In the genomic region with DNA sequence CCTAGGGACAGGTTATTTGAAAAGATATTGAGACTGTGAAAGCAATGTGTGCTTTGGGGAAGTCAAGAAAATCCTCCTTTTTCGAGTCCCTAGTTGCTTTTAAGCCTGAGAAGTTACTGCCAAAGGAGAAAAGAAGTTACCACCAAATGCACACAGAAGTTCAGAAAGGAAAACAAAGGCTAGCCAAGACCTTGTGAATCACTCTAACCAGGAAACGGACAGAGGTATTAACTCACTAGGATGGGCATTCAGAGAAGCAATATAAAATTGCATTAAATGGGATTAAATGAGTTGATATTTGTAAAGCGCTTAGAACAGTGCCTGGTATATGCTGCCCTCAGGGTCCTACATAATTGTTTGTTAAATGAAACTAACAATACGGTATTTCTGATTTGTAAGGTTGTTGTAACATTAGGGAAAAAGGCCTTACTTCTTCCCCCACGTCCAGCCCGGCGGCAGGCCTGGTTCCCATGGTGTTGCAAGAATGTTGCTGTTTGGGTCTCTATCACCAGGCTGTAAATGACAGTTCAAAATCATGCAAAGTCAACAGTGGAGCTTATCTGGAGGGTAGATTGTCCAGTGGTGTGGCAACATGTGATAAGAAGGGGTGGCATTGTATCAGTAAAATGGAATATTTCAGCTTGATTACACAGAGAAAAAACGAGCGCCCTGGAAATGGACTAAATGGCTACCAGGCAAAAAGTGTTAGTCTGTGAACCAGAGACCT, we compare ENCODE assay signal across 1 cellular context.
TF ChIP-seq lines count a peak whose summit lies in the region.

No MANE protein-coding gene starts in this region.

TF ChIP-seq in K562, 482 proteins besides CTCF, POLR2A, EP300 and RAD21 (continued from another document and continues in another):
- TF ChIP-seq, protein P1, sequence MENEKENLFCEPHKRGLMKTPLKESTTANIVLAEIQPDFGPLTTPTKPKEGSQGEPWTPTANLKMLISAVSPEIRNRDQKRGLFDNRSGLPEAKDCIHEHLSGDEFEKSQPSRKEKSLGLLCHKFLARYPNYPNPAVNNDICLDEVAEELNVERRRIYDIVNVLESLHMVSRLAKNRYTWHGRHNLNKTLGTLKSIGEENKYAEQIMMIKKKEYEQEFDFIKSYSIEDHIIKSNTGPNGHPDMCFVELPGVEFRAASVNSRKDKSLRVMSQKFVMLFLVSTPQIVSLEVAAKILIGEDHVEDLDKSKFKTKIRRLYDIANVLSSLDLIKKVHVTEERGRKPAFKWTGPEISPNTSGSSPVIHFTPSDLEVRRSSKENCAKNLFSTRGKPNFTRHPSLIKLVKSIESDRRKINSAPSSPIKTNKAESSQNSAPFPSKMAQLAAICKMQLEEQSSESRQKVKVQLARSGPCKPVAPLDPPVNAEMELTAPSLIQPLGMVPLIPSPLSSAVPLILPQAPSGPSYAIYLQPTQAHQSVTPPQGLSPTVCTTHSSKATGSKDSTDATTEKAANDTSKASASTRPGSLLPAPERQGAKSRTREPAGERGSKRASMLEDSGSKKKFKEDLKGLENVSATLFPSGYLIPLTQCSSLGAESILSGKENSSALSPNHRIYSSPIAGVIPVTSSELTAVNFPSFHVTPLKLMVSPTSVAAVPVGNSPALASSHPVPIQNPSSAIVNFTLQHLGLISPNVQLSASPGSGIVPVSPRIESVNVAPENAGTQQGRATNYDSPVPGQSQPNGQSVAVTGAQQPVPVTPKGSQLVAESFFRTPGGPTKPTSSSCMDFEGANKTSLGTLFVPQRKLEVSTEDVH (IDR thresholded peaks at IDR 0.05; ENCODE audit: low read depth, partially characterized antibody) = no peak
- no peak for TF ChIP-seq PML (IDR thresholded peaks at IDR 0.05; ENCODE audit: low read length)
- peak; percentile 52; the same call in 1 of the 2 replicates for TF ChIP-seq DMBX1 (CRISPR knock-in tag; IDR thresholded peaks at IDR 0.05; ENCODE audit: borderline replicate concordance)
- no peak for TF ChIP-seq MEF2A (IDR thresholded peaks at IDR 0.05; ENCODE audit: control insufficient read depth, low read depth, low read length)
- peak; percentile 32; the same call in 1 of the 2 replicates for TF ChIP-seq ZNF589 (CRISPR knock-in tag; IDR thresholded peaks at IDR 0.05; ENCODE audit: low read depth)
- TF ChIP-seq, protein P2, sequence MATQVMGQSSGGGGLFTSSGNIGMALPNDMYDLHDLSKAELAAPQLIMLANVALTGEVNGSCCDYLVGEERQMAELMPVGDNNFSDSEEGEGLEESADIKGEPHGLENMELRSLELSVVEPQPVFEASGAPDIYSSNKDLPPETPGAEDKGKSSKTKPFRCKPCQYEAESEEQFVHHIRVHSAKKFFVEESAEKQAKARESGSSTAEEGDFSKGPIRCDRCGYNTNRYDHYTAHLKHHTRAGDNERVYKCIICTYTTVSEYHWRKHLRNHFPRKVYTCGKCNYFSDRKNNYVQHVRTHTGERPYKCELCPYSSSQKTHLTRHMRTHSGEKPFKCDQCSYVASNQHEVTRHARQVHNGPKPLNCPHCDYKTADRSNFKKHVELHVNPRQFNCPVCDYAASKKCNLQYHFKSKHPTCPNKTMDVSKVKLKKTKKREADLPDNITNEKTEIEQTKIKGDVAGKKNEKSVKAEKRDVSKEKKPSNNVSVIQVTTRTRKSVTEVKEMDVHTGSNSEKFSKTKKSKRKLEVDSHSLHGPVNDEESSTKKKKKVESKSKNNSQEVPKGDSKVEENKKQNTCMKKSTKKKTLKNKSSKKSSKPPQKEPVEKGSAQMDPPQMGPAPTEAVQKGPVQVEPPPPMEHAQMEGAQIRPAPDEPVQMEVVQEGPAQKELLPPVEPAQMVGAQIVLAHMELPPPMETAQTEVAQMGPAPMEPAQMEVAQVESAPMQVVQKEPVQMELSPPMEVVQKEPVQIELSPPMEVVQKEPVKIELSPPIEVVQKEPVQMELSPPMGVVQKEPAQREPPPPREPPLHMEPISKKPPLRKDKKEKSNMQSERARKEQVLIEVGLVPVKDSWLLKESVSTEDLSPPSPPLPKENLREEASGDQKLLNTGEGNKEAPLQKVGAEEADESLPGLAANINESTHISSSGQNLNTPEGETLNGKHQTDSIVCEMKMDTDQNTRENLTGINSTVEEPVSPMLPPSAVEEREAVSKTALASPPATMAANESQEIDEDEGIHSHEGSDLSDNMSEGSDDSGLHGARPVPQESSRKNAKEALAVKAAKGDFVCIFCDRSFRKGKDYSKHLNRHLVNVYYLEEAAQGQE (CRISPR knock-in tag; IDR thresholded peaks at IDR 0.05; ENCODE audit: low read depth) = no peak
- no peak for TF ChIP-seq ZKSCAN8 (CRISPR knock-in tag; IDR thresholded peaks at IDR 0.05)
- no peak for TF ChIP-seq ZZZ3 (IDR thresholded peaks at IDR 0.05)
- TF ChIP-seq RBM22 (IDR thresholded peaks at IDR 0.05; ENCODE audit: low read depth, low read length, poor library complexity, severe bottlenecking) = no peak
- TF ChIP-seq GATAD2A (IDR thresholded peaks at IDR 0.05) = no peak
- no peak for TF ChIP-seq EHMT2 (IDR thresholded peaks at IDR 0.05)
- TF ChIP-seq EGR1 (conservative IDR thresholded peaks at IDR 0.05) = no peak
- no peak for TF ChIP-seq KDM2B (CRISPR knock-in tag; IDR thresholded peaks at IDR 0.05)
- TF ChIP-seq, protein P3, sequence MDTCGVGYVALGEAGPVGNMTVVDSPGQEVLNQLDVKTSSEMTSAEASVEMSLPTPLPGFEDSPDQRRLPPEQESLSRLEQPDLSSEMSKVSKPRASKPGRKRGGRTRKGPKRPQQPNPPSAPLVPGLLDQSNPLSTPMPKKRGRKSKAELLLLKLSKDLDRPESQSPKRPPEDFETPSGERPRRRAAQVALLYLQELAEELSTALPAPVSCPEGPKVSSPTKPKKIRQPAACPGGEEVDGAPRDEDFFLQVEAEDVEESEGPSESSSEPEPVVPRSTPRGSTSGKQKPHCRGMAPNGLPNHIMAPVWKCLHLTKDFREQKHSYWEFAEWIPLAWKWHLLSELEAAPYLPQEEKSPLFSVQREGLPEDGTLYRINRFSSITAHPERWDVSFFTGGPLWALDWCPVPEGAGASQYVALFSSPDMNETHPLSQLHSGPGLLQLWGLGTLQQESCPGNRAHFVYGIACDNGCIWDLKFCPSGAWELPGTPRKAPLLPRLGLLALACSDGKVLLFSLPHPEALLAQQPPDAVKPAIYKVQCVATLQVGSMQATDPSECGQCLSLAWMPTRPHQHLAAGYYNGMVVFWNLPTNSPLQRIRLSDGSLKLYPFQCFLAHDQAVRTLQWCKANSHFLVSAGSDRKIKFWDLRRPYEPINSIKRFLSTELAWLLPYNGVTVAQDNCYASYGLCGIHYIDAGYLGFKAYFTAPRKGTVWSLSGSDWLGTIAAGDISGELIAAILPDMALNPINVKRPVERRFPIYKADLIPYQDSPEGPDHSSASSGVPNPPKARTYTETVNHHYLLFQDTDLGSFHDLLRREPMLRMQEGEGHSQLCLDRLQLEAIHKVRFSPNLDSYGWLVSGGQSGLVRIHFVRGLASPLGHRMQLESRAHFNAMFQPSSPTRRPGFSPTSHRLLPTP (IDR thresholded peaks at IDR 0.05; ENCODE audit: borderline replicate concordance, extremely low read depth, insufficient read length) = no peak
- no peak for TF ChIP-seq MAFK (IDR thresholded peaks at IDR 0.05; ENCODE audit: low read length)
- no peak for TF ChIP-seq TCFL5 (CRISPR knock-in tag; conservative IDR thresholded peaks at IDR 0.05)
- TF ChIP-seq NFIC (IDR thresholded peaks at IDR 0.05) = no peak
- no peak for TF ChIP-seq POLR2B (IDR thresholded peaks at IDR 0.05; ENCODE audit: low read depth, partially characterized antibody)
- TF ChIP-seq CEBPG (CRISPR knock-in tag; IDR thresholded peaks at IDR 0.05) = no peak
- TF ChIP-seq CEBPG (tag; conservative IDR thresholded peaks at IDR 0.05 in 1 of 2, IDR thresholded peaks at IDR 0.05 in 1 of 2) = peak in 1 of 2 experiments; percentile 55; a peak in 2 of 4 replicates
- peak; percentile 89 for TF ChIP-seq FOXJ2 (tag; IDR thresholded peaks at IDR 0.05)
- TF ChIP-seq ATF1 (CRISPR knock-in tag; IDR thresholded peaks at IDR 0.05) = no peak
- TF ChIP-seq ATF1 (tag; IDR thresholded peaks at IDR 0.05) = no peak
- TF ChIP-seq, protein P4, sequence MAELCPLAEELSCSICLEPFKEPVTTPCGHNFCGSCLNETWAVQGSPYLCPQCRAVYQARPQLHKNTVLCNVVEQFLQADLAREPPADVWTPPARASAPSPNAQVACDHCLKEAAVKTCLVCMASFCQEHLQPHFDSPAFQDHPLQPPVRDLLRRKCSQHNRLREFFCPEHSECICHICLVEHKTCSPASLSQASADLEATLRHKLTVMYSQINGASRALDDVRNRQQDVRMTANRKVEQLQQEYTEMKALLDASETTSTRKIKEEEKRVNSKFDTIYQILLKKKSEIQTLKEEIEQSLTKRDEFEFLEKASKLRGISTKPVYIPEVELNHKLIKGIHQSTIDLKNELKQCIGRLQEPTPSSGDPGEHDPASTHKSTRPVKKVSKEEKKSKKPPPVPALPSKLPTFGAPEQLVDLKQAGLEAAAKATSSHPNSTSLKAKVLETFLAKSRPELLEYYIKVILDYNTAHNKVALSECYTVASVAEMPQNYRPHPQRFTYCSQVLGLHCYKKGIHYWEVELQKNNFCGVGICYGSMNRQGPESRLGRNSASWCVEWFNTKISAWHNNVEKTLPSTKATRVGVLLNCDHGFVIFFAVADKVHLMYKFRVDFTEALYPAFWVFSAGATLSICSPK (IDR thresholded peaks at IDR 0.05; ENCODE audit: borderline replicate concordance) = no peak
- TF ChIP-seq SETDB1 (IDR thresholded peaks at IDR 0.05; ENCODE audit: low read length) = no peak
- TF ChIP-seq, protein P5, sequence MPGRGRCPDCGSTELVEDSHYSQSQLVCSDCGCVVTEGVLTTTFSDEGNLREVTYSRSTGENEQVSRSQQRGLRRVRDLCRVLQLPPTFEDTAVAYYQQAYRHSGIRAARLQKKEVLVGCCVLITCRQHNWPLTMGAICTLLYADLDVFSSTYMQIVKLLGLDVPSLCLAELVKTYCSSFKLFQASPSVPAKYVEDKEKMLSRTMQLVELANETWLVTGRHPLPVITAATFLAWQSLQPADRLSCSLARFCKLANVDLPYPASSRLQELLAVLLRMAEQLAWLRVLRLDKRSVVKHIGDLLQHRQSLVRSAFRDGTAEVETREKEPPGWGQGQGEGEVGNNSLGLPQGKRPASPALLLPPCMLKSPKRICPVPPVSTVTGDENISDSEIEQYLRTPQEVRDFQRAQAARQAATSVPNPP (IDR thresholded peaks at IDR 0.05; ENCODE audit: borderline replicate concordance, insufficient read depth, insufficient read length) = no peak
- TF ChIP-seq BMI1 (IDR thresholded peaks at IDR 0.05; ENCODE audit: low read length) = no peak
- TF ChIP-seq, protein P6, sequence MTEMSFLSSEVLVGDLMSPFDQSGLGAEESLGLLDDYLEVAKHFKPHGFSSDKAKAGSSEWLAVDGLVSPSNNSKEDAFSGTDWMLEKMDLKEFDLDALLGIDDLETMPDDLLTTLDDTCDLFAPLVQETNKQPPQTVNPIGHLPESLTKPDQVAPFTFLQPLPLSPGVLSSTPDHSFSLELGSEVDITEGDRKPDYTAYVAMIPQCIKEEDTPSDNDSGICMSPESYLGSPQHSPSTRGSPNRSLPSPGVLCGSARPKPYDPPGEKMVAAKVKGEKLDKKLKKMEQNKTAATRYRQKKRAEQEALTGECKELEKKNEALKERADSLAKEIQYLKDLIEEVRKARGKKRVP (CRISPR knock-in tag; IDR thresholded peaks at IDR 0.05) = peak; percentile 43; the same call in 1 of the 2 replicates
- no peak for TF ChIP-seq LCOR (CRISPR knock-in tag; IDR thresholded peaks at IDR 0.05)
- TF ChIP-seq SIN3A (IDR thresholded peaks at IDR 0.05; ENCODE audit: borderline replicate concordance in 2 of 2, control insufficient read depth in 1 of 2, low read depth in 2 of 2, low read length in 2 of 2) = no peak
- TF ChIP-seq, protein P7, sequence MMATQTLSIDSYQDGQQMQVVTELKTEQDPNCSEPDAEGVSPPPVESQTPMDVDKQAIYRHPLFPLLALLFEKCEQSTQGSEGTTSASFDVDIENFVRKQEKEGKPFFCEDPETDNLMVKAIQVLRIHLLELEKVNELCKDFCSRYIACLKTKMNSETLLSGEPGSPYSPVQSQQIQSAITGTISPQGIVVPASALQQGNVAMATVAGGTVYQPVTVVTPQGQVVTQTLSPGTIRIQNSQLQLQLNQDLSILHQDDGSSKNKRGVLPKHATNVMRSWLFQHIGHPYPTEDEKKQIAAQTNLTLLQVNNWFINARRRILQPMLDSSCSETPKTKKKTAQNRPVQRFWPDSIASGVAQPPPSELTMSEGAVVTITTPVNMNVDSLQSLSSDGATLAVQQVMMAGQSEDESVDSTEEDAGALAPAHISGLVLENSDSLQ (IDR thresholded peaks at IDR 0.05) = no peak
- 0 out of 2 replicates have a peak, but pooled peaks have one; percentile 33 for TF ChIP-seq RFX1 (IDR thresholded peaks at IDR 0.05)
- TF ChIP-seq NFXL1 (CRISPR knock-in tag; IDR thresholded peaks at IDR 0.05) = no peak
- TF ChIP-seq NCOA6 (IDR thresholded peaks at IDR 0.05) = no peak
- TF ChIP-seq RBM25 (IDR thresholded peaks at IDR 0.05; ENCODE audit: low read depth, low read length, severe bottlenecking) = no peak
- peak; percentile 81 for TF ChIP-seq ARID1B (IDR thresholded peaks at IDR 0.05)
- TF ChIP-seq ELF2 (CRISPR knock-in tag; IDR thresholded peaks at IDR 0.05) = no peak
- no peak for TF ChIP-seq SLC30A9 (CRISPR knock-in tag; IDR thresholded peaks at IDR 0.05)
- no peak for TF ChIP-seq YY1 (IDR thresholded peaks at IDR 0.05; ENCODE audit: borderline replicate concordance in 1 of 3, control insufficient read depth in 1 of 3, extremely low read depth in 1 of 3, insufficient read depth in 3 of 3, insufficient read length in 1 of 3, insufficient replicate concordance in 2 of 3, low read depth in 1 of 3, low read length in 2 of 3)
- TF ChIP-seq HSF4 (CRISPR knock-in tag; IDR thresholded peaks at IDR 0.05; ENCODE audit: borderline replicate concordance) = peak; percentile 58; the same call in 1 of the 2 replicates
- 0 out of 2 replicates have a peak, but pooled peaks have one; percentile 14 for TF ChIP-seq KLF16 (IDR thresholded peaks at IDR 0.05)
- no peak for TF ChIP-seq SPI1 (IDR thresholded peaks at IDR 0.05; ENCODE audit: borderline replicate concordance, low read depth, low read length)
- TF ChIP-seq ZNF24 (IDR thresholded peaks at IDR 0.05) = no peak
- TF ChIP-seq NFYB (IDR thresholded peaks at IDR 0.05; ENCODE audit: extremely low read depth, insufficient read length) = no peak
- TF ChIP-seq, protein P8, sequence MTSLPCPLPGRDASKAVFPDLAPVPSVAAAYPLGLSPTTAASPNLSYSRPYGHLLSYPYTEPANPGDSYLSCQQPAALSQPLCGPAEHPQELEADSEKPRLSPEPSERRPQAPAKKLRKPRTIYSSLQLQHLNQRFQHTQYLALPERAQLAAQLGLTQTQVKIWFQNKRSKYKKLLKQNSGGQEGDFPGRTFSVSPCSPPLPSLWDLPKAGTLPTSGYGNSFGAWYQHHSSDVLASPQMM (CRISPR knock-in tag; IDR thresholded peaks at IDR 0.05) = no peak
- 0 out of 2 replicates have a peak, but pooled peaks have one; percentile 33 for TF ChIP-seq BACH1 (tag; IDR thresholded peaks at IDR 0.05)
- TF ChIP-seq HMG20A (CRISPR knock-in tag; conservative IDR thresholded peaks at IDR 0.05) = no peak
- TF ChIP-seq RHOXF2B (CRISPR knock-in tag; conservative IDR thresholded peaks at IDR 0.05) = no peak
- TF ChIP-seq JUND (IDR thresholded peaks at IDR 0.05; ENCODE audit: borderline replicate concordance, low read depth, low read length) = peak; percentile 41; the same call in 1 of the 2 replicates
- peak; percentile 46; the same call in 1 of the 3 replicates for TF ChIP-seq JUND (tag; IDR thresholded peaks at IDR 0.05; ENCODE audit: borderline replicate concordance, low read depth, low read length)
- no peak for TF ChIP-seq SRF (CRISPR knock-in tag; IDR thresholded peaks at IDR 0.05)
- TF ChIP-seq GABPB2 (CRISPR knock-in tag; conservative IDR thresholded peaks at IDR 0.05) = no peak
